ENCODE assay signal across 1 cellular context in the genomic region with DNA sequence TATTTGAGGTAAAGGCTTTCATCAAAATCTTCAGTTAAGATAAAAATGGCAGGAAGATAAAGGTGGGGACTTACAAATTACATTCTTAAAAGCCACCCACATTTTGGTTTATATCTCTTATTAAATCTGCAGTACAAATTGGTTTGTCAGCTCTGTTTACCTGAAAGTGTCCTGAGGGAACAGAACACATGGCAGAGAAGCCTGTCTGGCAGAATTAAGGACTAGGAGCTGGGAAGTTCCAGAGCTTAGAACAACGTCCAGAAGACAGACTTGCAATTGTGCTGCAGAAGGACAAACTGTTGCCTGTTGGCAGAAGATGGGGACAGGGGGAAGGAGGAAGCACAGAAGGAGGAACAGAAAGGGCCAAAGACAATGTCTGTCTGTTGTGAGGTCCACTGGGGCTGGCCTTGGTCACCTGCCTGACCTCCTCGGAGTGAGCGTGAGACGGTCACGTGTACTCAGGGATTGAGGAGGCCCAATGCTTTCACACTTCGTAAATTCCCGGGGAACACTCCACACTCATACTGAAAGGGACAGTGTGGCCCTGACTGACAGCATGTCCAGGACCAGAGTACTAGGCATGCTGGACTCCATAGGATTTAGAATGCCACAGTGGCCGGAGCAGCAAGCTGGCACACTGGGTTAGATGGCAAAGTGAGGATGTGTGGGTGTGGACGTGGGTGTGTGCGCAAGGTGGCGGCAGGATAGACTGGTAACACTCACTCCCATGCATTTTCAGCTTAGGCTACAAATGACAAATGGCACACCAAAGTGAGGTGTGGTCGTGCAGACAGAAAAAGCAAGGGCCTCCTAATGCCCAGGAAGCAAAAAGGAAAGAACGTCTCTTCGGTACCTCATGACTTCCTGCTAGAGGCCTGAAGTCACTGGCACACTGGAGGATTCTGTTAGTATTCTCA.
TF ChIP-seq lines count a peak whose summit lies in the region.

No MANE protein-coding gene starts in this region.

TF ChIP-seq in GM23338, 12 proteins besides CTCF, POLR2A, EP300 and RAD21 (continued from another document):
- TF ChIP-seq, protein P1, sequence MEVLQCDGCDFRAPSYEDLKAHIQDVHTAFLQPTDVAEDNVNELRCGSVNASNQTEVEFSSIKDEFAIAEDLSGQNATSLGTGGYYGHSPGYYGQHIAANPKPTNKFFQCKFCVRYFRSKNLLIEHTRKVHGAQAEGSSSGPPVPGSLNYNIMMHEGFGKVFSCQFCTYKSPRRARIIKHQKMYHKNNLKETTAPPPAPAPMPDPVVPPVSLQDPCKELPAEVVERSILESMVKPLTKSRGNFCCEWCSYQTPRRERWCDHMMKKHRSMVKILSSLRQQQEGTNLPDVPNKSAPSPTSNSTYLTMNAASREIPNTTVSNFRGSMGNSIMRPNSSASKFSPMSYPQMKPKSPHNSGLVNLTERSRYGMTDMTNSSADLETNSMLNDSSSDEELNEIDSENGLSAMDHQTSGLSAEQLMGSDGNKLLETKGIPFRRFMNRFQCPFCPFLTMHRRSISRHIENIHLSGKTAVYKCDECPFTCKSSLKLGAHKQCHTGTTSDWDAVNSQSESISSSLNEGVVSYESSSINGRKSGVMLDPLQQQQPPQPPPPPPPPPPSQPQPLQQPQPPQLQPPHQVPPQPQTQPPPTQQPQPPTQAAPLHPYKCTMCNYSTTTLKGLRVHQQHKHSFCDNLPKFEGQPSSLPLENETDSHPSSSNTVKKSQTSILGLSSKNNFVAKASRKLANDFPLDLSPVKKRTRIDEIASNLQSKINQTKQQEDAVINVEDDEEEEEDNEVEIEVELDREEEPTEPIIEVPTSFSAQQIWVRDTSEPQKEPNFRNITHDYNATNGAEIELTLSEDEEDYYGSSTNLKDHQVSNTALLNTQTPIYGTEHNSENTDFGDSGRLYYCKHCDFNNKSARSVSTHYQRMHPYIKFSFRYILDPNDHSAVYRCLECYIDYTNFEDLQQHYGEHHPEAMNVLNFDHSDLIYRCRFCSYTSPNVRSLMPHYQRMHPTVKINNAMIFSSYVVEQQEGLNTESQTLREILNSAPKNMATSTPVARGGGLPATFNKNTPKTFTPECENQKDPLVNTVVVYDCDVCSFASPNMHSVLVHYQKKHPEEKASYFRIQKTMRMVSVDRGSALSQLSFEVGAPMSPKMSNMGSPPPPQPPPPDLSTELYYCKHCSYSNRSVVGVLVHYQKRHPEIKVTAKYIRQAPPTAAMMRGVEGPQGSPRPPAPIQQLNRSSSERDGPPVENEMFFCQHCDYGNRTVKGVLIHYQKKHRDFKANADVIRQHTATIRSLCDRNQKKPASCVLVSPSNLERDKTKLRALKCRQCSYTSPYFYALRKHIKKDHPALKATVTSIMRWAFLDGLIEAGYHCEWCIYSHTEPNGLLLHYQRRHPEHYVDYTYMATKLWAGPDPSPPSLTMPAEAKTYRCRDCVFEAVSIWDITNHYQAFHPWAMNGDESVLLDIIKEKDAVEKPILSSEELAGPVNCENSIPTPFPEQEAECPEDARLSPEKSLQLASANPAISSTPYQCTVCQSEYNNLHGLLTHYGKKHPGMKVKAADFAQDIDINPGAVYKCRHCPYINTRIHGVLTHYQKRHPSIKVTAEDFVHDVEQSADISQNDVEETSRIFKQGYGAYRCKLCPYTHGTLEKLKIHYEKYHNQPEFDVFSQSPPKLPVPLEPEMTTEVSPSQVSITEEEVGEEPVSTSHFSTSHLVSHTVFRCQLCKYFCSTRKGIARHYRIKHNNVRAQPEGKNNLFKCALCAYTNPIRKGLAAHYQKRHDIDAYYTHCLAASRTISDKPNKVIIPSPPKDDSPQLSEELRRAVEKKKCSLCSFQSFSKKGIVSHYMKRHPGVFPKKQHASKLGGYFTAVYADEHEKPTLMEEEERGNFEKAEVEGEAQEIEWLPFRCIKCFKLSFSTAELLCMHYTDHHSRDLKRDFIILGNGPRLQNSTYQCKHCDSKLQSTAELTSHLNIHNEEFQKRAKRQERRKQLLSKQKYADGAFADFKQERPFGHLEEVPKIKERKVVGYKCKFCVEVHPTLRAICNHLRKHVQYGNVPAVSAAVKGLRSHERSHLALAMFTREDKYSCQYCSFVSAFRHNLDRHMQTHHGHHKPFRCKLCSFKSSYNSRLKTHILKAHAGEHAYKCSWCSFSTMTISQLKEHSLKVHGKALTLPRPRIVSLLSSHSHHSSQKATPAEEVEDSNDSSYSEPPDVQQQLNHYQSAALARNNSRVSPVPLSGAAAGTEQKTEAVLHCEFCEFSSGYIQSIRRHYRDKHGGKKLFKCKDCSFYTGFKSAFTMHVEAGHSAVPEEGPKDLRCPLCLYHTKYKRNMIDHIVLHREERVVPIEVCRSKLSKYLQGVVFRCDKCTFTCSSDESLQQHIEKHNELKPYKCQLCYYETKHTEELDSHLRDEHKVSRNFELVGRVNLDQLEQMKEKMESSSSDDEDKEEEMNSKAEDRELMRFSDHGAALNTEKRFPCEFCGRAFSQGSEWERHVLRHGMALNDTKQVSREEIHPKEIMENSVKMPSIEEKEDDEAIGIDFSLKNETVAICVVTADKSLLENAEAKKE (CRISPR knock-in tag; IDR thresholded peaks at IDR 0.05): no peak
- TF ChIP-seq, protein P2, sequence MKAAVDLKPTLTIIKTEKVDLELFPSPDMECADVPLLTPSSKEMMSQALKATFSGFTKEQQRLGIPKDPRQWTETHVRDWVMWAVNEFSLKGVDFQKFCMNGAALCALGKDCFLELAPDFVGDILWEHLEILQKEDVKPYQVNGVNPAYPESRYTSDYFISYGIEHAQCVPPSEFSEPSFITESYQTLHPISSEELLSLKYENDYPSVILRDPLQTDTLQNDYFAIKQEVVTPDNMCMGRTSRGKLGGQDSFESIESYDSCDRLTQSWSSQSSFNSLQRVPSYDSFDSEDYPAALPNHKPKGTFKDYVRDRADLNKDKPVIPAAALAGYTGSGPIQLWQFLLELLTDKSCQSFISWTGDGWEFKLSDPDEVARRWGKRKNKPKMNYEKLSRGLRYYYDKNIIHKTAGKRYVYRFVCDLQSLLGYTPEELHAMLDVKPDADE (IDR thresholded peaks at IDR 0.05): no peak
- TF ChIP-seq EZH2phosphoT487 (IDR thresholded peaks at IDR 0.05; ENCODE audit: unreplicated experiment) (no peak), NANOG (IDR thresholded peaks at IDR 0.05; ENCODE audit: borderline replicate concordance) (no peak), ZNF114 (CRISPR knock-in tag; IDR thresholded peaks at IDR 0.05) (no peak), POLR2AphosphoS5 (IDR thresholded peaks at IDR 0.05; ENCODE audit: low read depth) (no peak), CREB1 (CRISPR knock-in tag; IDR thresholded peaks at IDR 0.05; ENCODE audit: low read depth) (no peak), STAT1 (IDR thresholded peaks at IDR 0.05; ENCODE audit: unreplicated experiment) (no peak), EZH2 (IDR thresholded peaks at IDR 0.05; ENCODE audit: low read depth, unreplicated experiment) (no peak), JUNB (IDR thresholded peaks at IDR 0.05; ENCODE audit: unreplicated experiment) (no peak)
- TF ChIP-seq, protein P3, sequence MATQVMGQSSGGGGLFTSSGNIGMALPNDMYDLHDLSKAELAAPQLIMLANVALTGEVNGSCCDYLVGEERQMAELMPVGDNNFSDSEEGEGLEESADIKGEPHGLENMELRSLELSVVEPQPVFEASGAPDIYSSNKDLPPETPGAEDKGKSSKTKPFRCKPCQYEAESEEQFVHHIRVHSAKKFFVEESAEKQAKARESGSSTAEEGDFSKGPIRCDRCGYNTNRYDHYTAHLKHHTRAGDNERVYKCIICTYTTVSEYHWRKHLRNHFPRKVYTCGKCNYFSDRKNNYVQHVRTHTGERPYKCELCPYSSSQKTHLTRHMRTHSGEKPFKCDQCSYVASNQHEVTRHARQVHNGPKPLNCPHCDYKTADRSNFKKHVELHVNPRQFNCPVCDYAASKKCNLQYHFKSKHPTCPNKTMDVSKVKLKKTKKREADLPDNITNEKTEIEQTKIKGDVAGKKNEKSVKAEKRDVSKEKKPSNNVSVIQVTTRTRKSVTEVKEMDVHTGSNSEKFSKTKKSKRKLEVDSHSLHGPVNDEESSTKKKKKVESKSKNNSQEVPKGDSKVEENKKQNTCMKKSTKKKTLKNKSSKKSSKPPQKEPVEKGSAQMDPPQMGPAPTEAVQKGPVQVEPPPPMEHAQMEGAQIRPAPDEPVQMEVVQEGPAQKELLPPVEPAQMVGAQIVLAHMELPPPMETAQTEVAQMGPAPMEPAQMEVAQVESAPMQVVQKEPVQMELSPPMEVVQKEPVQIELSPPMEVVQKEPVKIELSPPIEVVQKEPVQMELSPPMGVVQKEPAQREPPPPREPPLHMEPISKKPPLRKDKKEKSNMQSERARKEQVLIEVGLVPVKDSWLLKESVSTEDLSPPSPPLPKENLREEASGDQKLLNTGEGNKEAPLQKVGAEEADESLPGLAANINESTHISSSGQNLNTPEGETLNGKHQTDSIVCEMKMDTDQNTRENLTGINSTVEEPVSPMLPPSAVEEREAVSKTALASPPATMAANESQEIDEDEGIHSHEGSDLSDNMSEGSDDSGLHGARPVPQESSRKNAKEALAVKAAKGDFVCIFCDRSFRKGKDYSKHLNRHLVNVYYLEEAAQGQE (IDR thresholded peaks at IDR 0.05; ENCODE audit: unreplicated experiment): no peak
